In genomic region chr6:136783495-136784270, GRCh38 we compare ENCODE assay signal across 8 cellular contexts. TPM values are rescaled to one million over a fixed set of nuclear protein-coding genes. Genes with fewer than 3 reads are reported as not detected.
DNase-seq lines count a peak whose midpoint lies in the region; ATAC-seq lines count a peak whose summit lies in the region.

No MANE protein-coding gene starts in this region.

- CTCF ChIA-PET in activated CD4-positive, alpha-beta memory T cell treated with anti-CD3 and anti-CD28 coated beads, Interleukin-2, amount 10 ng/mL, durations not matched to agents 7 days and 5 days (lab: Charles Lee): interaction anchor here (0.6 to 1.4 kb wide), 2 partner anchors 9 to 143 kb away, joined by 3 to 10 read pairs; partner anchors contain the start of gene MAP3K5
- CTCF ChIA-PET in naive thymus-derived CD4-positive, alpha-beta T cell (lab: Charles Lee): interaction anchor here (1.9 kb wide), 1 partner anchor 9 kb away, joined by 11 read pairs; the partner anchor contains the start of gene MAP3K5

- peak overlapping the region; percentile 71 to 87 (median 81) for H3K27ac ChIP-seq in BLaER1 treated with 17β-estradiol and CSF1 and Interleukin-3, amounts not matched to agents 10 nM and 100 nM
- H3K27ac ChIP-seq in naive thymus-derived CD4-positive, alpha-beta T cell (ENCODE audit: low read depth, low read length): no peak overlapping the region

- peaks cover 41% of the 10 kb centered on the region for H3K36me3 Mint-ChIP-seq in activated CD4-positive, alpha-beta memory T cell treated with anti-CD3 and anti-CD28 coated beads, Interleukin-2, amount 10 ng/mL, durations not matched to agents 7 days and 5 days (ENCODE audit: low read depth)
- H3K36me3 Mint-ChIP-seq in naive thymus-derived CD4-positive, alpha-beta T cell: peaks cover 0 to 39% (median 0%) of the 10 kb centered on the region in 5 donors

- peak overlapping the region; percentile 69 to 85 (median 76) for H3K9ac ChIP-seq in BLaER1 treated with 17β-estradiol and CSF1 and Interleukin-3, amounts not matched to agents 10 nM and 100 nM

- H3K4me3 Mint-ChIP-seq in activated CD4-positive, alpha-beta memory T cell treated with anti-CD3 and anti-CD28 coated beads, Interleukin-2, amount 10 ng/mL, durations not matched to agents 7 days and 5 days: peak overlapping the region; percentile 62
- peak overlapping the region; percentile 45 to 85 (median 56) for H3K4me3 Mint-ChIP-seq in naive thymus-derived CD4-positive, alpha-beta T cell

- peaks cover 54 to 87% (median 78%) of the 10 kb centered on the region in 10 experiments for H3K4me1 ChIP-seq in BLaER1 treated with 17β-estradiol and CSF1 and Interleukin-3, amounts not matched to agents 10 nM and 100 nM
- peaks cover 38 to 56% of the 10 kb centered on the region in 2 donors for H3K4me1 ChIP-seq in naive thymus-derived CD4-positive, alpha-beta T cell (ENCODE audit: control insufficient read depth in 2 of 2, insufficient read depth in 2 of 2, low read length in 2 of 2)

- POLR2A ChIA-PET in activated CD4-positive, alpha-beta memory T cell treated with anti-CD3 and anti-CD28 coated beads, Interleukin-2, amount 10 ng/mL, durations not matched to agents 7 days and 5 days (lab: Charles Lee): interaction anchor here (1.1 to 10.1 kb wide), 5 partner anchors 9 to 139 kb away, joined by 3 to 237 read pairs (median 8); partner anchors contain the start of gene MAP3K5
- POLR2A ChIA-PET in naive thymus-derived CD4-positive, alpha-beta T cell (lab: Charles Lee): interaction anchor here (0.8 to 1.5 kb wide), 3 partner anchors 8 to 68 kb away, joined by 3 to 6 read pairs (median 5); partner anchors contain the start of gene MAP3K5

- peak overlapping the region; percentile 76 for H3K27ac Mint-ChIP-seq in activated CD4-positive, alpha-beta memory T cell treated with anti-CD3 and anti-CD28 coated beads, Interleukin-2, amount 10 ng/mL, durations not matched to agents 7 days and 5 days
- H3K27ac Mint-ChIP-seq in naive thymus-derived CD4-positive, alpha-beta T cell: peak overlapping the region in 3 of 9 donors; percentile 66 to 84 (median 76)

- peaks cover 0 to 20% (median 0%) of the 10 kb centered on the region in 11 experiments; a peak in 9 of 22 replicates for H3K9me3 ChIP-seq in BLaER1 treated with 17β-estradiol and CSF1 and Interleukin-3, amounts not matched to agents 10 nM and 100 nM (replicated peaks in 1 of 11)
- H3K9me3 ChIP-seq in naive thymus-derived CD4-positive, alpha-beta T cell (ENCODE audit: control insufficient read depth in 2 of 3, low read length in 3 of 3): no peaks in the 10 kb centered on the region

- H3K4me1 Mint-ChIP-seq in activated CD4-positive, alpha-beta memory T cell treated with anti-CD3 and anti-CD28 coated beads, Interleukin-2, amount 10 ng/mL, durations not matched to agents 7 days and 5 days: peaks cover 72% of the 10 kb centered on the region
- H3K4me1 Mint-ChIP-seq in naive thymus-derived CD4-positive, alpha-beta T cell: peaks cover 51 to 76% (median 63%) of the 10 kb centered on the region in 7 donors

- no peaks in the 10 kb centered on the region for H3K9me3 Mint-ChIP-seq in activated CD4-positive, alpha-beta memory T cell treated with anti-CD3 and anti-CD28 coated beads, Interleukin-2, amount 10 ng/mL, durations not matched to agents 7 days and 5 days
- peaks cover 0 to 4% (median 0%) of the 10 kb centered on the region in 11 donors for H3K9me3 Mint-ChIP-seq in naive thymus-derived CD4-positive, alpha-beta T cell

- H4K20me1 ChIP-seq in BLaER1 treated with 17β-estradiol and CSF1 and Interleukin-3, amounts not matched to agents 10 nM and 100 nM: peaks cover 0 to 44% (median 0%) of the 10 kb centered on the region in 11 experiments; a peak in 3 of 22 replicates

- DNase-seq in activated CD4-positive, alpha-beta memory T cell treated with anti-CD3 and anti-CD28 coated beads, Interleukin-2, amount 10 ng/mL, durations not matched to agents 7 days and 5 days: no peak
- no peak for DNase-seq in naive thymus-derived CD4-positive, alpha-beta T cell
- no peak for DNase-seq in foreskin melanocyte
- no peak for DNase-seq in HuH-7.5 (ENCODE audit: low spot score)

- H3K4me2 ChIP-seq in BLaER1 treated with 17β-estradiol and CSF1 and Interleukin-3, amounts not matched to agents 10 nM and 100 nM: peak overlapping the region; percentile 81 to 97 (median 90)

- no peaks in the 10 kb centered on the region for H3K27me3 Mint-ChIP-seq in activated CD4-positive, alpha-beta memory T cell treated with anti-CD3 and anti-CD28 coated beads, Interleukin-2, amount 10 ng/mL, durations not matched to agents 7 days and 5 days
- no peaks in the 10 kb centered on the region for H3K27me3 Mint-ChIP-seq in naive thymus-derived CD4-positive, alpha-beta T cell

- peak overlapping the region; percentile 49 to 89 (median 63) for H3K4me3 ChIP-seq in BLaER1 treated with 17β-estradiol and CSF1 and Interleukin-3, amounts not matched to agents 10 nM and 100 nM
- peak overlapping the region; percentile 31 for H3K4me3 ChIP-seq in naive thymus-derived CD4-positive, alpha-beta T cell (ENCODE audit: low read length)

- H3K36me3 ChIP-seq in BLaER1 treated with 17β-estradiol and CSF1 and Interleukin-3, amounts not matched to agents 10 nM and 100 nM: peaks cover 0 to 51% (median 13%) of the 10 kb centered on the region in 11 experiments; a peak in 15 of 22 replicates
- no peaks in the 10 kb centered on the region for H3K36me3 ChIP-seq in naive thymus-derived CD4-positive, alpha-beta T cell (ENCODE audit: control insufficient read depth in 2 of 3, insufficient read depth in 3 of 3, low read length in 3 of 3)

- intact Hi-C loops in naive thymus-derived CD4-positive, alpha-beta T cell (cut with micrococcal nuclease): no loop called here

- H3K27me3 ChIP-seq in BLaER1 treated with 17β-estradiol and CSF1 and Interleukin-3, amounts not matched to agents 10 nM and 100 nM: no peaks in the 10 kb centered on the region
- no peaks in the 10 kb centered on the region for H3K27me3 ChIP-seq in naive thymus-derived CD4-positive, alpha-beta T cell (ENCODE audit: control insufficient read depth in 2 of 2, insufficient read depth in 2 of 2, low read length in 2 of 2)

- peak; percentile 72 for ATAC-seq in GM19324 (IDR thresholded peaks at IDR 0.05; ENCODE audit: low FRiP score, unreplicated experiment)
- ATAC-seq in HG03280 (IDR thresholded peaks at IDR 0.05; ENCODE audit: unreplicated experiment): peak; percentile 60
- peak; percentile 82 for ATAC-seq in naive thymus-derived CD4-positive, alpha-beta T cell
- ATAC-seq in HG02970 (IDR thresholded peaks at IDR 0.05; ENCODE audit: low FRiP score, unreplicated experiment): no peak

RNA-seq across cellular contexts. Expression of gene MAP3K5, which starts 8.6 kb away (rescaled TPM):
- 10 to 100 TPM; 25.4 to 25.9 TPM for total RNA-seq in activated CD4-positive, alpha-beta memory T cell treated with anti-CD3 and anti-CD28 coated beads, Interleukin-2, amount 10 ng/mL, durations not matched to agents 7 days and 5 days
- total RNA-seq in naive thymus-derived CD4-positive, alpha-beta T cell: 10 to 100 TPM; 12.9 to 32.5 (median 14.0) TPM
- polyA plus RNA-seq in naive thymus-derived CD4-positive, alpha-beta T cell: 1 to 10 TPM; 2.6 to 3.6 TPM

RNA-seq across cellular contexts. Expression of gene PEX7, which starts 38.7 kb away (rescaled TPM):
- 1 to 10 TPM; 4.5 to 4.8 TPM for total RNA-seq in activated CD4-positive, alpha-beta memory T cell treated with anti-CD3 and anti-CD28 coated beads, Interleukin-2, amount 10 ng/mL, durations not matched to agents 7 days and 5 days
- 1 to 10 TPM; 4.0 to 6.2 (median 5.4) TPM for total RNA-seq in naive thymus-derived CD4-positive, alpha-beta T cell
- polyA plus RNA-seq in naive thymus-derived CD4-positive, alpha-beta T cell: 1 to 10 TPM; 6.1 to 6.6 TPM
